ENCODE assay signal across 1 cellular context in genomic region chr9:127452481-127453092, GRCh38.
TF ChIP-seq lines count a peak whose summit lies in the region.

No MANE protein-coding gene starts in this region.

TF ChIP-seq in A549, 52 proteins besides CTCF, POLR2A, EP300 and RAD21 (continued from another document):
- TF ChIP-seq REST (IDR thresholded peaks at IDR 0.05) (no peak), ZC3H11A (IDR thresholded peaks at IDR 0.05) (no peak), BHLHE40 (IDR thresholded peaks at IDR 0.05; ENCODE audit: low read depth, low read length) (no peak), CBX8 (IDR thresholded peaks at IDR 0.05) (no peak), MAFK (IDR thresholded peaks at IDR 0.05; ENCODE audit: partially characterized antibody) (no peak), FOSL2 (IDR thresholded peaks at IDR 0.05) (no peak), FOSL2 (CRISPR knock-in tag; IDR thresholded peaks at IDR 0.05) (no peak), HES2 (IDR thresholded peaks at IDR 0.05) (no peak), TP53 (CRISPR knock-in tag; IDR thresholded peaks at IDR 0.05) (no peak)
